2 cellular contexts compared by ENCODE assay signal in the genomic region with DNA sequence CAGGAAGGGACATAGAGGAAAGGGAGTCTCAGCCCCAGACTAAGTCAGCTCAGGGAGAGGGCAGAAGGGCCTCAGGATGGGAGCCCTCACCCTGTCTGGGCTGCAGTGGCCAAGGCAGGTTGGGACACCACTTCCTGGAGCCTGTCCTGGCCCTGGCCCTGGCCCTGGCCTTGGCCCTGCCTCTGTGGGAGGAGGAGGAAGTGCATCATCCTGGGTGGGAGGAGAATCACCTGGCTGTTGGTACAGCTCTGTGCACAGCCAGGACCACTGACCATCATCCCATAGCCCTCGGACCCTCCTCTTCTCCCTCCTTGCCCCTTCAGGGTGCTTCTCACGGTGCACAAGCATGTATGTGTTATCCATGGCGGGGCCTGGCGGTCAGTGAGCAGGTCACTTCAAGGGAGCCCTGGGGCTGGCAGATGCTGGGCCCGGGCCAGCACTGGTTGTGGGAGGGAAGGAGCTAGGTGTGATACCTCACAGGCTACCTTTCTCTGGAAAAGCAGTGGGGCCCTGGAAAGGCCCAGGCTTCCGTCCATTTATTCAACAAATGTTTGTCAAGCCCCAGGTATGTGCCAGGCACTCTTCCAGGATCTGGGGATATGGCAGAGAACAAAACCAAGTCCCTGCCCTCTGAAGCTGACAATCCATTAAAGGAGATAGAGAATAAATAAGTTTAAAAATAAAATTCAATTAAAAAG.
TF ChIP-seq lines count a peak whose summit lies in the region.

No MANE protein-coding gene starts in this region.

TF ChIP-seq in SK-N-SH treated with all-trans-retinoic acid at 6 μM for 48 hours, 23 proteins besides CTCF, POLR2A, EP300 and RAD21 (continued from another document):
- TF ChIP-seq TCF4 (CRISPR knock-in tag; IDR thresholded peaks at IDR 0.05; ENCODE audit: borderline replicate concordance) = no peak
- TF ChIP-seq TSHZ2 (CRISPR knock-in tag; IDR thresholded peaks at IDR 0.05) = no peak
- no peak for TF ChIP-seq ARNTL (CRISPR knock-in tag; IDR thresholded peaks at IDR 0.05; ENCODE audit: borderline replicate concordance, low read depth)
- no peak for TF ChIP-seq OSR1 (CRISPR knock-in tag; IDR thresholded peaks at IDR 0.05)
- TF ChIP-seq, protein P1, sequence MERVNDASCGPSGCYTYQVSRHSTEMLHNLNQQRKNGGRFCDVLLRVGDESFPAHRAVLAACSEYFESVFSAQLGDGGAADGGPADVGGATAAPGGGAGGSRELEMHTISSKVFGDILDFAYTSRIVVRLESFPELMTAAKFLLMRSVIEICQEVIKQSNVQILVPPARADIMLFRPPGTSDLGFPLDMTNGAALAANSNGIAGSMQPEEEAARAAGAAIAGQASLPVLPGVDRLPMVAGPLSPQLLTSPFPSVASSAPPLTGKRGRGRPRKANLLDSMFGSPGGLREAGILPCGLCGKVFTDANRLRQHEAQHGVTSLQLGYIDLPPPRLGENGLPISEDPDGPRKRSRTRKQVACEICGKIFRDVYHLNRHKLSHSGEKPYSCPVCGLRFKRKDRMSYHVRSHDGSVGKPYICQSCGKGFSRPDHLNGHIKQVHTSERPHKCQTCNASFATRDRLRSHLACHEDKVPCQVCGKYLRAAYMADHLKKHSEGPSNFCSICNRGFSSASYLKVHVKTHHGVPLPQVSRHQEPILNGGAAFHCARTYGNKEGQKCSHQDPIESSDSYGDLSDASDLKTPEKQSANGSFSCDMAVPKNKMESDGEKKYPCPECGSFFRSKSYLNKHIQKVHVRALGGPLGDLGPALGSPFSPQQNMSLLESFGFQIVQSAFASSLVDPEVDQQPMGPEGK (CRISPR knock-in tag; IDR thresholded peaks at IDR 0.05; ENCODE audit: borderline replicate concordance) = no peak
- TF ChIP-seq GLIS3 (CRISPR knock-in tag; IDR thresholded peaks at IDR 0.05) = no peak
- no peak for TF ChIP-seq CSRNP3 (CRISPR knock-in tag; IDR thresholded peaks at IDR 0.05)
- no peak for TF ChIP-seq ZFP3 (CRISPR knock-in tag; IDR thresholded peaks at IDR 0.05)
- TF ChIP-seq ZNF565 (CRISPR knock-in tag; conservative IDR thresholded peaks at IDR 0.05; ENCODE audit: low read depth) = no peak
- TF ChIP-seq ZNF70 (CRISPR knock-in tag; IDR thresholded peaks at IDR 0.05) = no peak
- no peak for TF ChIP-seq ZNF8 (CRISPR knock-in tag; IDR thresholded peaks at IDR 0.05)
- no peak for TF ChIP-seq BACH2 (CRISPR knock-in tag; IDR thresholded peaks at IDR 0.05; ENCODE audit: borderline replicate concordance)
TF ChIP-seq in SK-N-SH treated with all-trans-retinoic acid at 6 μM for 48 hours: peak in this region for 0.

TF ChIP-seq in SK-N-SH, 30 proteins besides CTCF, POLR2A, EP300 and RAD21 (continued from another document):
- TF ChIP-seq PBX3 (IDR thresholded peaks at IDR 0.05) (no peak), ZBTB33 (IDR thresholded peaks at IDR 0.05; ENCODE audit: borderline replicate concordance, low read depth) (no peak), EZH2phosphoT487 (IDR thresholded peaks at IDR 0.05; ENCODE audit: borderline replicate concordance, low read depth) (no peak), SMC3 (IDR thresholded peaks at IDR 0.05; ENCODE audit: low read depth, low read length) (no peak), JUND (IDR thresholded peaks at IDR 0.05) (no peak), NRF1 (IDR thresholded peaks at IDR 0.05; ENCODE audit: low read depth, low read length) (no peak)
